Comparison of ENCODE assay signal across 10 cellular contexts in the genomic region with DNA sequence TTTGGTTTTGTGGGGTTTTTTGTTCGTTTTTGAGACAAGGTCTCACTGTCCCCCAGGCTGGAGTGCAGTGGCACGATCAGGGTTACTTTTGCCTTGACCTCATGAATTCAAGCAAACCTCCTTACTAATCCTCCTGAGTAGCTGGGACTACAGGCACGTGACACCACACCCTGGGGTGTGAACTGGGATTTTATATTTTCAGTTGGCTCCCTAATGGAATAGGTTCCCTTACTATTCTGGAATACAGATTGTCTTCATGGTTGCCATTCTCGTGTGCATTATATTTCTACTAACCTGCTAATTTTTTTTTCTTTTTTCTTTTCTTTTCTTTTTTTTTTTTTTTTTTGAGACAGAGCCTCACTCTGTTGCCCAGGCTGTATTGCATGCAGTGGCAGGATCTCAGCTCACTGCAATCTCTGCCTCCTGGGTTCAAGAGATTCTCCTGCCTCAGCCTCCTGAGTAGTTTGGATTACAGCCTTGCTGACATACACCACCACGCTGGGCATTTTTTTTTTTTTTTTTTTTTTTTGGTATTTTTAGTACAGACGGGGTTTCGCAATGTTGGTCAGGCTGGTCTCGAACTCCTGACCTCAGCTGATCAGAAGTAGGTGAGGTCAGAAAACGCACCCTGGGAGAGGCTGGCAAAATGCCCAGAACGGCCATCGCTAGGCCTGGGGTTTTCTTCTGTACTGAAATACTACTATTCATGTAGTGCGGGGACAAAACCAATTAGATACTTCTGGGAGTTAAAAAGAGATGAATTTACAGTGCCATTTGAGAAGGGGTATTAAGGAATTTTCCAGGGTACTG. TPM values are rescaled to one million over a fixed set of nuclear protein-coding genes. Genes with fewer than 3 reads are reported as not detected.
DNase-seq lines count a peak whose midpoint lies in the region; ATAC-seq and TF ChIP-seq lines count a peak whose summit lies in the region.
"Not testable (repeated sequence)": the region's sequence is repeated elsewhere in the genome, so short reads cannot be mapped to it uniquely, and the experiment has no call there.
"Had no signal": no experiment of that assay in that cellular context is flagged by ENCODE, and none has a peak within 500 bp of the region (broad histone marks: within the 10 kb centered on the region; RNA-seq: fewer than 3 reads in every experiment).

No MANE protein-coding gene starts in this region.

- H3K4me3 Mint-ChIP-seq in CD4-positive, alpha-beta memory T cell = peak overlapping the region; percentile 84 to 94 (median 89)
- H3K4me3 Mint-ChIP-seq in T-helper 17 cell (peak overlapping the region; percentile 98), natural killer cell (peak overlapping the region; percentile 83)
- peak overlapping the region; percentile 84 for H3K4me3 Mint-ChIP-seq in activated naive CD8-positive, alpha-beta T cell treated with anti-CD3 and anti-CD28 coated beads, Interleukin-2, amount 50 U/mL, for 24 hours

- peak overlapping the region; percentile 87 for H3K27ac ChIP-seq in CD4-positive, alpha-beta memory T cell (ENCODE audit: low read depth, low read length)
- not testable (repeated sequence) for H3K27ac ChIP-seq in HUES64 (ENCODE audit: low read depth, low read length)
- peak overlapping the region; percentile 30 for H3K27ac ChIP-seq in substantia nigra (ENCODE audit: low read depth, low read length, poor library complexity, severe bottlenecking)

- peak overlapping the region in 1 of 2 donors; percentile 71 for H3K4me3 ChIP-seq in CD4-positive, alpha-beta memory T cell (ENCODE audit: low read length in 2 of 2)
- peak overlapping the region; percentile 54 for H3K4me3 ChIP-seq in HUES64 (ENCODE audit: low read length)
- H3K4me3 ChIP-seq in fibroblast of mammary gland (ENCODE audit: control insufficient read depth, low read depth, low read length) = not testable (repeated sequence)

- H3K27me3 ChIP-seq in CD4-positive, alpha-beta memory T cell (ENCODE audit: insufficient read depth, low read length); HUES64 (ENCODE audit: insufficient read depth, low read length): not testable (repeated sequence)

- peak overlapping the region; percentile 97 to 99 (median 98) for H3K27ac Mint-ChIP-seq in CD4-positive, alpha-beta memory T cell
- peak overlapping the region; percentile 100 for H3K27ac Mint-ChIP-seq in T-helper 17 cell
- peak overlapping the region; percentile 99 for H3K27ac Mint-ChIP-seq in activated naive CD8-positive, alpha-beta T cell treated with anti-CD3 and anti-CD28 coated beads, Interleukin-2, amount 50 U/mL, for 24 hours
- H3K27ac Mint-ChIP-seq in natural killer cell = peak overlapping the region; percentile 55 to 96

- CTCF ChIA-PET in CD4-positive, alpha-beta memory T cell (lab: Charles Lee; ENCODE audit: partially characterized antibody) = not testable (repeated sequence)

- intact Hi-C loops in CD4-positive, alpha-beta memory T cell (cut with micrococcal nuclease); natural killer cell (cut with micrococcal nuclease): not testable (repeated sequence)

- H3K9me3 ChIP-seq in CD4-positive, alpha-beta memory T cell (ENCODE audit: control insufficient read depth in 1 of 2, low read length in 2 of 2); HUES64 (ENCODE audit: insufficient read depth, low read depth, low read length); T-helper 17 cell (ENCODE audit: control insufficient read depth, low read length, poor library complexity, severe bottlenecking): not testable (repeated sequence)

- not testable (repeated sequence) for H3K36me3 Mint-ChIP-seq in CD4-positive, alpha-beta memory T cell; T-helper 17 cell (ENCODE audit: low read depth); activated naive CD8-positive, alpha-beta T cell treated with anti-CD3 and anti-CD28 coated beads, Interleukin-2, amount 50 U/mL, for 24 hours (ENCODE audit: low read depth); natural killer cell

- peak in 1 of 5 donors; percentile 39 for DNase-seq in CD4-positive, alpha-beta memory T cell
- DNase-seq in NCI-H748 (lab: John Stamatoyannopoulos, UW; ENCODE audit: unreplicated experiment) (peak; percentile 13), fibroblast of mammary gland (ENCODE audit: low read depth) (peak; percentile 81), substantia nigra (lab: John Stamatoyannopoulos, UW) (peak in 6 of 49 donors; percentile 0 to 77 (median 16))
- DNase-seq in T-helper 17 cell, natural killer cell: not testable (repeated sequence)
- DNase-seq in activated naive CD8-positive, alpha-beta T cell treated with anti-CD3 and anti-CD28 coated beads, Interleukin-2, amount 50 U/mL, for 24 hours = peak; percentile 43

- H3K4me1 ChIP-seq in CD4-positive, alpha-beta memory T cell (ENCODE audit: insufficient read depth, low read length) = peaks cover 18% of the 10 kb centered on the region
- H3K4me1 ChIP-seq in HUES64 (ENCODE audit: insufficient read depth, low read length) = not testable (repeated sequence)

- peaks cover 16 to 46% (median 28%) of the 10 kb centered on the region in 4 donors for H3K4me1 Mint-ChIP-seq in CD4-positive, alpha-beta memory T cell
- H3K4me1 Mint-ChIP-seq in T-helper 17 cell = peaks cover 27% of the 10 kb centered on the region
- peaks cover 41% of the 10 kb centered on the region for H3K4me1 Mint-ChIP-seq in activated naive CD8-positive, alpha-beta T cell treated with anti-CD3 and anti-CD28 coated beads, Interleukin-2, amount 50 U/mL, for 24 hours
- H3K4me1 Mint-ChIP-seq in natural killer cell = peaks cover 13 to 34% of the 10 kb centered on the region in 2 donors

- not testable (repeated sequence) for H3K36me3 ChIP-seq in CD4-positive, alpha-beta memory T cell (ENCODE audit: insufficient read depth, low read length); HUES64 (ENCODE audit: insufficient read depth, low read length)

- not testable (repeated sequence) for H3K9ac ChIP-seq in HUES64 (ENCODE audit: low read depth, low read length)

- POLR2A ChIA-PET in CD4-positive, alpha-beta memory T cell (lab: Charles Lee; ENCODE audit: partially characterized antibody) = not testable (repeated sequence)

- H3K9me3 Mint-ChIP-seq in CD4-positive, alpha-beta memory T cell; activated naive CD8-positive, alpha-beta T cell treated with anti-CD3 and anti-CD28 coated beads, Interleukin-2, amount 50 U/mL, for 24 hours; natural killer cell: not testable (repeated sequence)

- H3K27me3 Mint-ChIP-seq in CD4-positive, alpha-beta memory T cell; T-helper 17 cell; activated naive CD8-positive, alpha-beta T cell treated with anti-CD3 and anti-CD28 coated beads, Interleukin-2, amount 50 U/mL, for 24 hours: not testable (repeated sequence)
- peaks cover 7 to 14% of the 10 kb centered on the region in 2 donors for H3K27me3 Mint-ChIP-seq in natural killer cell (ENCODE audit: low read depth in 2 of 2)

- not testable (repeated sequence) for ATAC-seq in T-helper 17 cell; activated naive CD8-positive, alpha-beta T cell treated with anti-CD3 and anti-CD28 coated beads, Interleukin-2, amount 50 U/mL, for 24 hours; natural killer cell

- WGBS in HUES64 = 91% methylated on average over 11 of the region's 12 CpGs

- TF ChIP-seq CTCF in fibroblast of mammary gland (conservative IDR thresholded peaks at IDR 0.05; ENCODE audit: control insufficient read depth, insufficient read depth, low read depth, low read length); natural killer cell (IDR thresholded peaks at IDR 0.05): not testable (repeated sequence)

RNA-seq across cellular contexts. Expression of a gene that starts 42.5 kb away (rescaled TPM):
- total RNA-seq in CD4-positive, alpha-beta memory T cell = not detected
- polyA plus RNA-seq in CD4-positive, alpha-beta memory T cell = not detected
- polyA plus RNA-seq in HUES64 (2013, experiment 1 of 2) = not detected
- polyA plus RNA-seq in HUES64 (2013, experiment 2 of 2) = not detected
- total RNA-seq in T-helper 17 cell (not detected), natural killer cell (not detected)
- total RNA-seq: occipital lobe, urinary bladder had no signal
- polyA plus RNA-seq: urinary bladder had no signal
